Comparison of ENCODE assay signal across 7 cellular contexts in genomic region chr3:142596726-142597088, GRCh38. TPM values are rescaled to one million over a fixed set of nuclear protein-coding genes. Genes with fewer than 3 reads are reported as not detected.
DNase-seq lines count a peak whose midpoint lies in the region; ATAC-seq and TF ChIP-seq lines count a peak whose summit lies in the region.

No MANE protein-coding gene starts in this region.

- no peaks in the 10 kb centered on the region for H4K20me1 ChIP-seq in HCT116 (ENCODE audit: insufficient read depth)
- no peaks in the 10 kb centered on the region for H4K20me1 ChIP-seq in smooth muscle cell (ENCODE audit: low read depth)

- TF ChIP-seq CTCF in HCT116 (IDR thresholded peaks at IDR 0.05 in 2 of 3, conservative IDR thresholded peaks at IDR 0.05 in 1 of 3; ENCODE audit: borderline replicate concordance in 1 of 3, insufficient read depth in 1 of 3, low read depth in 2 of 3, low read length in 2 of 3) (no peak), right atrium auricular region (IDR thresholded peaks at IDR 0.05) (no peak), smooth muscle cell (IDR thresholded peaks at IDR 0.05; ENCODE audit: borderline replicate concordance, insufficient read depth, poor library complexity, severe bottlenecking) (no peak)

- H3K4me1 Mint-ChIP-seq in T-cell = peaks cover 17 to 21% (median 18%) of the 10 kb centered on the region in 3 donors

- H3K9ac ChIP-seq in HCT116 (ENCODE audit: low read length) (peak overlapping the region; percentile 62), smooth muscle cell (ENCODE audit: low read depth) (no peak overlapping the region)

- no peaks in the 10 kb centered on the region for H3K36me3 ChIP-seq in HCT116 (ENCODE audit: control insufficient read depth in 1 of 2, insufficient read depth in 2 of 2, low read length in 2 of 2)
- no peaks in the 10 kb centered on the region for H3K36me3 ChIP-seq in right atrium auricular region
- H3K36me3 ChIP-seq in smooth muscle cell (ENCODE audit: low read depth) = no peaks in the 10 kb centered on the region

- DNase-seq in HCT116 (ENCODE audit: low read depth, low spot score) = no peak
- no peak for DNase-seq in T-cell
- no peak for DNase-seq in right atrium auricular region (ENCODE audit: low spot score)
- DNase-seq in smooth muscle cell (lab: John Stamatoyannopoulos, UW; ENCODE audit: unreplicated experiment) = no peak
- no peak for DNase-seq in COR-L47 (lab: John Stamatoyannopoulos, UW)
- DNase-seq in central memory CD4-positive, alpha-beta T cell = no peak

- POLR2A ChIA-PET in HCT116 (lab: Charles Lee) (no interaction called here), T-cell (lab: Charles Lee) (interaction anchor here in 1 of 2 donors (0.6 kb wide), 1 partner anchor 18 kb away, joined by 3 read pairs; no protein-coding TSS in a partner anchor)

- H3K27ac ChIP-seq in HCT116 (ENCODE audit: low read depth, low read length) (peak overlapping the region; percentile 78; the same call in 1 of the 2 replicates), right atrium auricular region (peak overlapping the region; percentile 62 to 67), smooth muscle cell (ENCODE audit: low read depth) (no peak overlapping the region)

- H3K4me1 ChIP-seq in HCT116 (ENCODE audit: control insufficient read depth in 1 of 2, insufficient read depth in 2 of 2, low read length in 2 of 2) (peaks cover 20 to 28% of the 10 kb centered on the region in 2 experiments), right atrium auricular region (peaks cover 0 to 12% of the 10 kb centered on the region in 2 donors), smooth muscle cell (ENCODE audit: low read depth) (peaks cover 11% of the 10 kb centered on the region)

- peaks cover 2% of the 10 kb centered on the region for H3F3A ChIP-seq in smooth muscle cell (ENCODE audit: low read depth)

- no peaks in the 10 kb centered on the region for H3K9me3 Mint-ChIP-seq in T-cell

- H3K4me3 Mint-ChIP-seq in T-cell = peak overlapping the region; percentile 95 to 98 (median 96)

- H3K9me3 ChIP-seq in HCT116 (ENCODE audit: control insufficient read depth in 1 of 2, insufficient read depth in 1 of 2, low read depth in 1 of 2, low read length in 2 of 2) (no peaks in the 10 kb centered on the region), right atrium auricular region (no peaks in the 10 kb centered on the region), smooth muscle cell (replicated peaks; ENCODE audit: low read depth) (no peaks in the 10 kb centered on the region)

- H3K27ac Mint-ChIP-seq in T-cell = peak overlapping the region; percentile 77 to 92

- TF ChIP-seq RAD21 in HCT116 (IDR thresholded peaks at IDR 0.05; ENCODE audit: low read depth) = no peak

- TSS peak; percentile 64 for BruUV-seq in HCT116 (replicated peaks; lab: Mats Ljungman, UMichigan)

- H3K36me3 Mint-ChIP-seq in T-cell = no peaks in the 10 kb centered on the region

- intact Hi-C loops in HCT116 (cut with micrococcal nuclease) = loop anchor here (5.0 kb wide), 1 partner anchor 131 kb away; no protein-coding TSS in a partner anchor

- RAD21 ChIA-PET in HCT116 (lab: Charles Lee; ENCODE audit: low non-redundant PET in 1 of 2, low total read pairs in 2 of 2, uncharacterized antibody in 2 of 2, unreplicated experiment in 2 of 2) = no interaction called here

- H3K79me2 ChIP-seq in HCT116 (ENCODE audit: insufficient read depth, low read length) (peaks cover 13% of the 10 kb centered on the region; the same call in 1 of the 2 replicates), smooth muscle cell (ENCODE audit: low read depth) (no peaks in the 10 kb centered on the region)

- H3K4me2 ChIP-seq in HCT116 (ENCODE audit: low read length) = peak overlapping the region; percentile 89
- H3K4me2 ChIP-seq in smooth muscle cell = peak overlapping the region; percentile 90

- ATAC-seq in HCT116 (peak; percentile 7), T-cell (replicated peaks in 1 of 4) (no peak), HG03439 (IDR thresholded peaks at IDR 0.05; ENCODE audit: unreplicated experiment) (no peak)

- WGBS in smooth muscle cell (ENCODE audit: low lambda C conversion rate) = 14% methylated on average over 5 of the region's 5 CpGs

- peak overlapping the region; percentile 64 to 75 for H3K4me3 ChIP-seq in HCT116 (replicated peaks in 1 of 2; ENCODE audit: low read depth in 1 of 2, low read length in 2 of 2)
- peak overlapping the region; percentile 53 to 78 for H3K4me3 ChIP-seq in right atrium auricular region
- H3K4me3 ChIP-seq in smooth muscle cell = peak overlapping the region; percentile 61

- H2AFZ ChIP-seq in HCT116 (ENCODE audit: low read depth, low read length, poor library complexity, severe bottlenecking) (peak overlapping the region; percentile 15), smooth muscle cell (ENCODE audit: low read depth) (peak overlapping the region; percentile 92)

- no peaks in the 10 kb centered on the region for H3K9me2 ChIP-seq in HCT116 (ENCODE audit: insufficient read depth)

- H3K27me3 ChIP-seq in HCT116 (ENCODE audit: insufficient read depth, low read length) (no peaks in the 10 kb centered on the region), right atrium auricular region (no peaks in the 10 kb centered on the region), smooth muscle cell (ENCODE audit: low read depth) (peaks cover 5% of the 10 kb centered on the region)

- H3K27me3 Mint-ChIP-seq in T-cell = peaks cover 0 to 2% of the 10 kb centered on the region in 2 donors

- CTCF ChIA-PET in HCT116 (lab: Charles Lee) = interaction anchor here (0.7 kb wide), 1 partner anchor 10 kb away, joined by 3 read pairs; no protein-coding TSS in a partner anchor
- CTCF ChIA-PET in T-cell (lab: Charles Lee) = interaction anchor here in 1 of 2 donors (0.8 kb wide), 1 partner anchor 34 kb away, joined by 3 read pairs; no protein-coding TSS in a partner anchor

- no peak for TF ChIP-seq POLR2A in HCT116 (IDR thresholded peaks at IDR 0.05; ENCODE audit: borderline replicate concordance, extremely low read depth, insufficient read depth, insufficient read length)

TF ChIP-seq in HCT116, 20 proteins besides CTCF, POLR2A, EP300 and RAD21:
- no peak for TF ChIP-seq POLR2AphosphoS5 (IDR thresholded peaks at IDR 0.05; ENCODE audit: low read depth, low read length)
- no peak for TF ChIP-seq CEBPB (IDR thresholded peaks at IDR 0.05; ENCODE audit: low read depth)

RNA-seq across cellular contexts. Expression of gene PLS1, which starts 0.5 kb away (rescaled TPM):
- total RNA-seq in HCT116 (2021; ENCODE audit: unreplicated experiment) (38.8 TPM), T-cell (1 to 10 TPM in 4 of 5 donors, under 1 TPM in 1; 0.84 to 3.6 (median 1.8) TPM), right atrium auricular region (1 to 10 TPM in 1 of 2 donors, under 1 TPM in 1; 0.96 to 2.3 TPM), smooth muscle cell (3.1 and 3.6 TPM in 2 replicates)
- 15.7 and 20.5 TPM in 2 replicates for polyA plus RNA-seq in HCT116 (2012)
- 1.6 and 1.9 TPM in 2 replicates for polyA plus RNA-seq in smooth muscle cell

RNA-seq across cellular contexts. Expression of gene ATR, which starts 18.2 kb away (rescaled TPM):
- total RNA-seq in HCT116 (2021; ENCODE audit: unreplicated experiment) = 24.7 TPM
- polyA plus RNA-seq in HCT116 (2012) = 4.2 and 7.2 TPM in 2 replicates
- 10 to 100 TPM; 32.8 to 40.9 (median 36.3) TPM for total RNA-seq in T-cell
- total RNA-seq in right atrium auricular region = 10 to 100 TPM in 1 of 2 donors, 1 to 10 TPM in 1; 9.0 to 18.4 TPM
- total RNA-seq in smooth muscle cell = 22.5 and 35.5 TPM in 2 replicates
- 8.8 and 9.4 TPM in 2 replicates for polyA plus RNA-seq in smooth muscle cell
